Comparison of ENCODE assay signal across 25 cellular contexts in genomic region chr5:122430328-122430586, GRCh38.
"Had no signal": no experiment of that assay in that cellular context is flagged by ENCODE, and none has a peak within 500 bp of the region (broad histone marks: within the 10 kb centered on the region; RNA-seq: fewer than 3 reads in every experiment).

No MANE protein-coding gene starts in this region.

- H3K4me3 Mint-ChIP-seq: dendritic cell treated with granulocyte-macrophage colony-stimulating factor and Interleukin-4, amounts not matched to agents 40 ng/mL and 50 ng/mL, for 4 days; memory B cell; naive thymus-derived CD8-positive, alpha-beta T cell; nephron progenitor cell; stimulated activated effector memory CD8-positive, alpha-beta T cell treated with anti-CD3 and anti-CD28 coated beads, Interleukin-12 subunit alpha, Interleukin-12 subunit beta, amount 100 ng/mL, for 72 hours had no signal

- H3K4me1 Mint-ChIP-seq: memory B cell; naive thymus-derived CD8-positive, alpha-beta T cell; nephron progenitor cell; stimulated activated effector memory CD8-positive, alpha-beta T cell treated with anti-CD3 and anti-CD28 coated beads, Interleukin-12 subunit alpha, Interleukin-12 subunit beta, amount 100 ng/mL, for 72 hours had no signal

- H3K4me1 ChIP-seq: foreskin keratinocyte, heart right ventricle, lower lobe of right lung, psoas muscle, stomach, vagina had no signal

- H3K27ac Mint-ChIP-seq: dendritic cell treated with granulocyte-macrophage colony-stimulating factor and Interleukin-4, amounts not matched to agents 40 ng/mL and 50 ng/mL, for 4 days; memory B cell; naive thymus-derived CD8-positive, alpha-beta T cell; nephron progenitor cell; stimulated activated effector memory CD8-positive, alpha-beta T cell treated with anti-CD3 and anti-CD28 coated beads, Interleukin-12 subunit alpha, Interleukin-12 subunit beta, amount 100 ng/mL, for 72 hours had no signal

- H3K9me3 Mint-ChIP-seq: dendritic cell treated with granulocyte-macrophage colony-stimulating factor and Interleukin-4, amounts not matched to agents 40 ng/mL and 50 ng/mL, for 4 days had no signal

- H3K27ac ChIP-seq: esophagus muscularis mucosa, foreskin keratinocyte, gastroesophageal sphincter, heart right ventricle, lower lobe of right lung, ovary, psoas muscle, sigmoid colon, stomach, thyroid gland, vagina had no signal

- DNase-seq: effector memory CD4-positive, alpha-beta T cell; foreskin keratinocyte; heart right ventricle; left ventricle myocardium superior; lower lobe of right lung; naive thymus-derived CD8-positive, alpha-beta T cell; nephron progenitor cell; occipital lobe; ovary; posterior cingulate gyrus; psoas muscle; right cardiac atrium; sigmoid colon; stimulated activated CD4-positive, alpha-beta T cell treated with anti-CD3 and anti-CD28 coated beads, Interleukin-2, amount 100 ng/mL, for 24 hours; stimulated activated CD4-positive, alpha-beta T cell treated with anti-CD3 and anti-CD28 coated beads, Interleukin-4, amount 100 ng/mL, for 24 hours; stimulated activated naive CD4-positive, alpha-beta T cell treated with Interleukin-2 at 50 U/mL for 16 hours; stomach; thyroid gland; trophoblast cell had no signal

- ATAC-seq: foreskin keratinocyte; gastroesophageal sphincter; heart right ventricle; left ventricle myocardium superior; lower lobe of right lung; naive thymus-derived CD8-positive, alpha-beta T cell; psoas muscle; right cardiac atrium; stimulated activated effector memory CD8-positive, alpha-beta T cell treated with anti-CD3 and anti-CD28 coated beads, Interleukin-12 subunit alpha, Interleukin-12 subunit beta, amount 100 ng/mL, for 72 hours had no signal

- H3K4me3 ChIP-seq: esophagus muscularis mucosa, gastroesophageal sphincter, heart right ventricle, lower lobe of right lung, ovary, psoas muscle, sigmoid colon, stomach, thyroid gland, vagina had no signal

- H3K27me3 Mint-ChIP-seq: dendritic cell treated with granulocyte-macrophage colony-stimulating factor and Interleukin-4, amounts not matched to agents 40 ng/mL and 50 ng/mL, for 4 days had no signal

- H3K9me3 ChIP-seq: esophagus muscularis mucosa, gastroesophageal sphincter, lower lobe of right lung, ovary, psoas muscle, sigmoid colon, stomach, thyroid gland, vagina had no signal

- H3K27me3 ChIP-seq: esophagus muscularis mucosa, foreskin keratinocyte, gastroesophageal sphincter, heart right ventricle, ovary, sigmoid colon, stomach, thyroid gland, vagina had no signal

- H3K36me3 ChIP-seq: esophagus muscularis mucosa, gastroesophageal sphincter, heart right ventricle, lower lobe of right lung, ovary, sigmoid colon, stomach, thyroid gland, vagina had no signal

- H3K36me3 Mint-ChIP-seq: memory B cell; naive thymus-derived CD8-positive, alpha-beta T cell; stimulated activated effector memory CD8-positive, alpha-beta T cell treated with anti-CD3 and anti-CD28 coated beads, Interleukin-12 subunit alpha, Interleukin-12 subunit beta, amount 100 ng/mL, for 72 hours had no signal
